Comparison of ENCODE assay signal across 20 cellular contexts in genomic region chrX:20057479-20057878, GRCh38.
"Had no signal": no experiment of that assay in that cellular context is flagged by ENCODE, and none has a peak within 500 bp of the region (broad histone marks: within the 10 kb centered on the region; RNA-seq: fewer than 3 reads in every experiment).

No MANE protein-coding gene starts in this region.

- ATAC-seq: naive thymus-derived CD4-positive, alpha-beta T cell; right cardiac atrium; sciatic nerve; stimulated activated memory B cell treated with anti-CD40 and anti-IgM and Interleukin-4, amounts not matched to agents 10 μg/mL and 1 μg/mL and 100 μg/mL, for 72 hours; stimulated activated naive CD8-positive, alpha-beta T cell treated with anti-CD3 and anti-CD28 coated beads, Interleukin-15, amount 100 ng/mL, for 72 hours had no signal

- H3K9me3 ChIP-seq: left ventricle myocardium inferior, ovary, prostate gland, spleen, tibial nerve, uterus had no signal

- H3K36me3 ChIP-seq: left ventricle myocardium inferior, ovary, prostate gland, spleen, tibial nerve, uterus had no signal

- H3K4me1 ChIP-seq: left ventricle myocardium inferior, prostate gland, tibial nerve, uterus had no signal

- H3K27ac ChIP-seq: left ventricle myocardium inferior, ovary, prostate gland, skin epidermis, spleen, tibial nerve, uterus had no signal

- H3K27me3 ChIP-seq: ovary, tibial nerve, uterus had no signal

- H3K4me3 ChIP-seq: left ventricle myocardium inferior, lung, ovary, prostate gland, skin epidermis, spleen, tibial nerve, uterus had no signal

- DNase-seq: hippocampal formation; left ventricle myocardium inferior; naive thymus-derived CD4-positive, alpha-beta T cell; ovary; posterior cingulate gyrus; retina; right cardiac atrium; spleen; stimulated activated CD4-positive, alpha-beta T cell treated with anti-CD3 and anti-CD28 coated beads, Interleukin-4, amount 100 ng/mL, for 24 hours; stimulated activated CD8-positive, alpha-beta memory T cell treated with anti-CD3 and anti-CD28 coated beads, Interleukin-4, amount 100 ng/mL, for 48 hours; stimulated activated naive CD4-positive, alpha-beta T cell treated with Interleukin-2 at 50 U/mL for 16 hours; stimulated activated naive CD8-positive, alpha-beta T cell treated with anti-CD3 and anti-CD28 coated beads, Interleukin-15, amount 100 ng/mL, for 72 hours; substantia nigra; uterus had no signal
